ENCODE assay signal across 8 cellular contexts in the genomic region with DNA sequence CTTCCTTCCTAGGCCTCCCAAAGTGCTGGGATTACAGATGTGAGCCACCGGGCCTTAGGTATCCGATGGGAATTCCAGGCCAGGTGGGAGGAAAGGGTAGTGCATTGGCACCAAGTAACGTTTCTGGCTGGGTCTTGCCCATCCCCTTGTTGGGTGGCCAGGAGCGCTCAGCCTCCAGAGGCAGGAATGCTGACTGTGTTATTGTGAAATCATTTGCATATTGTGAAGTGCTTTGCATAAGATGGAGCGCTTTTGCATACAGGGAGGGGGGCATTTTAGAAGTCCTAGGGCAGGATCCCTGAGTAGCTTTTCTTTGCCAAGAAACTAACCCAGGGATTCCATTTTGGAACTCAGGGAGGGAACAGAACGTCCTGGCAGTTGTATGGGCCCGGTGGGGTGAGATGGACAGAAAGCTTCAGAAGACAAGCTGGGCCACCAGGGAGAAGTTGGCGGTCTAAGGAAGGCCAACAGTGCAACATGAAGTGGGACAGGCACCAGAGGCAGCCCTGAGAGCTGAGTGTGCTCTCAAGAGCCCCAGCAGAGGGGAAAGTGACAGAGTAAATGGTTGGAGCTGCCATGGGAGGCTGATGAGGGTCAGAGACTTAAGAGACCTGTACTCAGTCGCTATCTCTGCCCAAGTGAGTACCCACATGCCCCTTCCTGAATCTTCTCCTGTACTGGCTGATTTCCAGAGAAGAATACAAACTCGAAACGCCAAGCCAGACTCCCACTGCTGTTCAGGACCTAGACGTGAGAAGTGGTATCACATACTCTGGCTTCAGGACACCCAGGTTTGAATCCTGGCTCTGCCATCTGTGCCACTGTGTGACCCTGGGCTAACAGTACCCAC. TPM values are rescaled to one million over a fixed set of nuclear protein-coding genes. Genes with fewer than 3 reads are reported as not detected.
A peak's percentile ranks its signal among the peaks of the same experiment; 100 is the strongest.
DNase-seq lines count a peak whose midpoint lies in the region; ATAC-seq and TF ChIP-seq lines count a peak whose summit lies in the region.

No MANE protein-coding gene starts in this region.

- H3K36me3 Mint-ChIP-seq in dendritic cell treated with granulocyte-macrophage colony-stimulating factor and Interleukin-4, amounts not matched to agents 40 ng/mL and 50 ng/mL, for 4 days (ENCODE audit: low read depth) = peaks cover 19% of the 10 kb centered on the region
- no peaks in the 10 kb centered on the region for H3K36me3 Mint-ChIP-seq in natural killer cell

- peak overlapping the region; percentile 72 for H3K4me3 Mint-ChIP-seq in dendritic cell treated with granulocyte-macrophage colony-stimulating factor and Interleukin-4, amounts not matched to agents 40 ng/mL and 50 ng/mL, for 4 days
- peak overlapping the region; percentile 83 for H3K4me3 Mint-ChIP-seq in natural killer cell

- peaks cover 58% of the 10 kb centered on the region for H3K4me1 Mint-ChIP-seq in dendritic cell treated with granulocyte-macrophage colony-stimulating factor and Interleukin-4, amounts not matched to agents 40 ng/mL and 50 ng/mL, for 4 days (ENCODE audit: low read depth)
- peaks cover 23 to 31% of the 10 kb centered on the region in 2 donors for H3K4me1 Mint-ChIP-seq in natural killer cell

- no peak for TF ChIP-seq CTCF in natural killer cell (IDR thresholded peaks at IDR 0.05)

- intact Hi-C loops in dendritic cell treated with granulocyte-macrophage colony-stimulating factor and Interleukin-4, amounts not matched to agents 40 ng/mL and 50 ng/mL, for 4 days (cut with micrococcal nuclease) = no loop called here
- intact Hi-C loops in natural killer cell (cut with micrococcal nuclease) = loop anchor here (2.0 to 10.0 kb wide), 3 partner anchors 18 to 232 kb away; a partner anchor contains a TSS

- ATAC-seq in natural killer cell (no peak), GM21717 (IDR thresholded peaks at IDR 0.05; ENCODE audit: unreplicated experiment) (no peak)

- H3K9me3 Mint-ChIP-seq in dendritic cell treated with granulocyte-macrophage colony-stimulating factor and Interleukin-4, amounts not matched to agents 40 ng/mL and 50 ng/mL, for 4 days = no peaks in the 10 kb centered on the region
- no peaks in the 10 kb centered on the region for H3K9me3 Mint-ChIP-seq in natural killer cell

- peak overlapping the region; percentile 92 for H3K27ac Mint-ChIP-seq in dendritic cell treated with granulocyte-macrophage colony-stimulating factor and Interleukin-4, amounts not matched to agents 40 ng/mL and 50 ng/mL, for 4 days
- peak overlapping the region; percentile 85 to 92 for H3K27ac Mint-ChIP-seq in natural killer cell

- H3K27me3 Mint-ChIP-seq in dendritic cell treated with granulocyte-macrophage colony-stimulating factor and Interleukin-4, amounts not matched to agents 40 ng/mL and 50 ng/mL, for 4 days = no peaks in the 10 kb centered on the region
- no peaks in the 10 kb centered on the region for H3K27me3 Mint-ChIP-seq in natural killer cell (ENCODE audit: low read depth in 2 of 2)

- peak; percentile 43 for DNase-seq in CD1c-positive myeloid dendritic cell (ENCODE audit: extremely low spot score)
- peak; percentile 89 for DNase-seq in NCI-H1048 (lab: John Stamatoyannopoulos, UW)
- no peak for DNase-seq in natural killer cell
- no peak for DNase-seq in T1000 (lab: John Stamatoyannopoulos, UW)
- DNase-seq in ecto neural progenitor cell (ENCODE audit: low spot score) = no peak
- no peak for DNase-seq in DMS153 (lab: John Stamatoyannopoulos, UW)

RNA-seq across cellular contexts. Expression of a gene that starts 1.3 kb away (rescaled TPM):
- 10 to 100 TPM; 29.1 to 34.7 (median 32.6) TPM for total RNA-seq in natural killer cell

RNA-seq across cellular contexts. Expression of a gene that starts 19.1 kb away (rescaled TPM):
- 10 to 100 TPM; 74.0 to 85.9 (median 77.7) TPM for total RNA-seq in natural killer cell

RNA-seq across cellular contexts. Expression of a gene that starts 28.8 kb away (rescaled TPM):
- 10 to 100 TPM; 15.0 to 65.4 (median 55.4) TPM for total RNA-seq in natural killer cell

RNA-seq across cellular contexts. Expression of a gene that starts 41.8 kb away (rescaled TPM):
- 1 to 10 TPM; 1.6 to 2.2 (median 1.7) TPM for total RNA-seq in natural killer cell

RNA-seq across cellular contexts. Expression of a gene that starts 54.6 kb away (rescaled TPM):
- total RNA-seq in natural killer cell = under 1 TPM in 2 of 3 donors, not detected in 1; 0.45 to 0.53 TPM

Comparison
In these comparisons a context has a peak if more than half of its experiments do, and no peak if none do; other contexts are left out.
1. DNase-seq: peak in CD1c-positive myeloid dendritic cell (single experiment) and NCI-H1048 (single experiment); none in natural killer cell (single experiment), T1000 (single experiment), ecto neural progenitor cell (single experiment) and DMS153 (single experiment).